1 cellular context compared by ENCODE assay signal in genomic region chr17:7953266-7953665, GRCh38.
TF ChIP-seq lines count a peak whose summit lies in the region.

No MANE protein-coding gene starts in this region.

TF ChIP-seq in K562, 482 proteins besides CTCF, POLR2A, EP300 and RAD21:
- TF ChIP-seq NRF1 (conservative IDR thresholded peaks at IDR 0.05 in 1 of 2, IDR thresholded peaks at IDR 0.05 in 1 of 2) = peak; percentile 60 to 64
